In genomic region chr16:53159781-53160436, GRCh38 we compare ENCODE assay signal across 8 cellular contexts.
DNase-seq lines count a peak whose midpoint lies in the region; ATAC-seq, FAIRE-seq and TF ChIP-seq lines count a peak whose summit lies in the region.
"Had no signal": no experiment of that assay in that cellular context is flagged by ENCODE, and none has a peak within 500 bp of the region (broad histone marks: within the 10 kb centered on the region; RNA-seq: fewer than 3 reads in every experiment).

No MANE protein-coding gene starts in this region.

- ATAC-seq in GM19455 (IDR thresholded peaks at IDR 0.05; ENCODE audit: unreplicated experiment) (peak; percentile 76), left ventricle myocardium superior (peak; percentile 75)
- ATAC-seq in activated CD8-positive, alpha-beta T cell treated with anti-CD3 and anti-CD28 coated beads for 36 hours, result peak; percentile 66

- H3K27me3 Mint-ChIP-seq in activated CD8-positive, alpha-beta T cell treated with anti-CD3 and anti-CD28 coated beads for 36 hours, result no peaks in the 10 kb centered on the region
- H3K27me3 Mint-ChIP-seq: activated naive CD4-positive, alpha-beta T cell treated with anti-CD3 and anti-CD28 coated beads, Interleukin-2, amount 50 U/mL, for 24 hours had no signal

- H3K9me3 ChIP-seq in small intestine (ENCODE audit: control insufficient read depth, low read depth), result no peaks in the 10 kb centered on the region

- H3K27ac ChIP-seq in small intestine (ENCODE audit: low read depth in 1 of 2, low read length in 1 of 2), result no peak overlapping the region

- intact Hi-C loops in activated CD8-positive, alpha-beta T cell treated with anti-CD3 and anti-CD28 coated beads for 36 hours (cut with micrococcal nuclease), result loop anchor here (5.0 kb wide), 1 partner anchor 108 kb away; the partner anchor contains the start of genes CHD9 and CHD9NB
- intact Hi-C loops in left ventricle myocardium superior (cut with micrococcal nuclease), result no loop called here

- FAIRE-seq in small intestine (lab: Jason Lieb, UNC), result no peak

- H3K4me1 ChIP-seq in small intestine (ENCODE audit: control insufficient read depth in 2 of 2, insufficient read depth in 1 of 2, low read depth in 1 of 2, low read length in 1 of 2), result no peaks in the 10 kb centered on the region

- 63 to 76% (median 65%) methylated on average over 6 of the region's 6 CpGs for WGBS in small intestine, 3 donors

- no peak overlapping the region for H3K27ac Mint-ChIP-seq in activated CD8-positive, alpha-beta T cell treated with anti-CD3 and anti-CD28 coated beads for 36 hours
- H3K27ac Mint-ChIP-seq: activated naive CD4-positive, alpha-beta T cell treated with anti-CD3 and anti-CD28 coated beads, Interleukin-2, amount 50 U/mL, for 24 hours had no signal

- CTCF ChIA-PET in activated CD8-positive, alpha-beta T cell treated with anti-CD3 and anti-CD28 coated beads for 36 hours (lab: Charles Lee), result interaction anchor here (0.7 to 4.5 kb wide), 13 partner anchors 10 to 111 kb away, joined by 3 to 35 read pairs (median 4); partner anchors contain the start of gene CHD9

- DNase-seq in Daoy (ENCODE audit: low read depth) (peak; percentile 23), MV-4-11 (lab: John Stamatoyannopoulos, UW) (peak; percentile 46), left ventricle myocardium superior (no peak), small intestine (peak; percentile 62), NCI-H187 (lab: John Stamatoyannopoulos, UW) (no peak)
- DNase-seq in activated CD8-positive, alpha-beta T cell treated with anti-CD3 and anti-CD28 coated beads for 36 hours, result peak; percentile 26

- peak; percentile 72 for TF ChIP-seq CTCF in activated CD8-positive, alpha-beta T cell treated with anti-CD3 and anti-CD28 coated beads for 36 hours (IDR thresholded peaks at IDR 0.05)

- no peaks in the 10 kb centered on the region for H3K9me3 Mint-ChIP-seq in activated CD8-positive, alpha-beta T cell treated with anti-CD3 and anti-CD28 coated beads for 36 hours
- H3K9me3 Mint-ChIP-seq: activated naive CD4-positive, alpha-beta T cell treated with anti-CD3 and anti-CD28 coated beads, Interleukin-2, amount 50 U/mL, for 24 hours had no signal

- POLR2A ChIA-PET in activated CD8-positive, alpha-beta T cell treated with anti-CD3 and anti-CD28 coated beads for 36 hours (lab: Charles Lee), result no interaction called here

- no peak overlapping the region for H3K4me3 ChIP-seq in small intestine (ENCODE audit: low read depth in 1 of 2, low read length in 2 of 2)

- H3K27me3 ChIP-seq in small intestine (ENCODE audit: control insufficient read depth in 2 of 2, insufficient read depth in 2 of 2, low read length in 2 of 2), result no peaks in the 10 kb centered on the region

- peaks cover 18% of the 10 kb centered on the region for H3K36me3 Mint-ChIP-seq in activated CD8-positive, alpha-beta T cell treated with anti-CD3 and anti-CD28 coated beads for 36 hours (ENCODE audit: low read depth)

- H3K4me3 Mint-ChIP-seq in activated CD8-positive, alpha-beta T cell treated with anti-CD3 and anti-CD28 coated beads for 36 hours, result no peak overlapping the region
- H3K4me3 Mint-ChIP-seq: activated naive CD4-positive, alpha-beta T cell treated with anti-CD3 and anti-CD28 coated beads, Interleukin-2, amount 50 U/mL, for 24 hours had no signal

- peaks cover 6% of the 10 kb centered on the region for H3K4me1 Mint-ChIP-seq in activated CD8-positive, alpha-beta T cell treated with anti-CD3 and anti-CD28 coated beads for 36 hours (ENCODE audit: low read depth)

- peaks cover 5% of the 10 kb centered on the region in 2 donors for H3K36me3 ChIP-seq in small intestine (ENCODE audit: control insufficient read depth in 2 of 2, insufficient read depth in 2 of 2, low read length in 2 of 2)

Comparison
In these comparisons a context has a peak if more than half of its experiments do, and no peak if none do; other contexts are left out.
1. DNase-seq: peak in Daoy (single experiment), MV-4-11 (single experiment), activated CD8-positive, alpha-beta T cell treated with anti-CD3 and anti-CD28 coated beads for 36 hours (single experiment) and small intestine (single experiment); none in left ventricle myocardium superior (single experiment) and NCI-H187 (0 of 2).
2. Peak in every context shown above with its lines, with median percentiles within 50 percentile points of each other: ATAC-seq.